22 cellular contexts compared by ENCODE assay signal in genomic region chr2:233198026-233198425, GRCh38. TPM values are rescaled to one million over a fixed set of nuclear protein-coding genes. Genes with fewer than 3 reads are reported as not detected.
A peak's percentile ranks its signal among the peaks of the same experiment; 100 is the strongest.
DNase-seq lines count a peak whose midpoint lies in the region; ATAC-seq and TF ChIP-seq lines count a peak whose summit lies in the region.
"Had no signal": no experiment of that assay in that cellular context is flagged by ENCODE, and none has a peak within 500 bp of the region (broad histone marks: within the 10 kb centered on the region; RNA-seq: fewer than 3 reads in every experiment).

No MANE protein-coding gene starts in this region.

- H3K9me3 Mint-ChIP-seq in CD4-positive, alpha-beta T cell = no peaks in the 10 kb centered on the region
- H3K9me3 Mint-ChIP-seq in activated T-helper 17 cell treated with anti-CD3 and anti-CD28 coated beads, Interleukin-2, amount 50 U/mL, for 72 hours = no peaks in the 10 kb centered on the region
- peaks cover 0 to 3% (median 0%) of the 10 kb centered on the region in 7 donors for H3K9me3 Mint-ChIP-seq in naive B cell
- H3K9me3 Mint-ChIP-seq in stimulated activated memory B cell treated with anti-CD40 and anti-IgM and Interleukin-4, amounts not matched to agents 10 μg/mL and 1 μg/mL and 100 μg/mL, for 72 hours = peaks cover 2% of the 10 kb centered on the region
- H3K9me3 Mint-ChIP-seq in GM23338 = peaks cover 10% of the 10 kb centered on the region
- H3K9me3 Mint-ChIP-seq: CD8-positive, alpha-beta T cell had no signal

- H3K36me3 Mint-ChIP-seq in CD4-positive, alpha-beta T cell (ENCODE audit: low read depth) = peaks cover 95% of the 10 kb centered on the region
- H3K36me3 Mint-ChIP-seq in activated T-helper 17 cell treated with anti-CD3 and anti-CD28 coated beads, Interleukin-2, amount 50 U/mL, for 72 hours (ENCODE audit: low read depth) = peaks cover 96% of the 10 kb centered on the region
- H3K36me3 Mint-ChIP-seq in naive B cell = peaks cover 15 to 35% of the 10 kb centered on the region in 2 donors
- peaks cover 82% of the 10 kb centered on the region for H3K36me3 Mint-ChIP-seq in stimulated activated memory B cell treated with anti-CD40 and anti-IgM and Interleukin-4, amounts not matched to agents 10 μg/mL and 1 μg/mL and 100 μg/mL, for 72 hours
- peaks cover 7% of the 10 kb centered on the region; the same call in 2 of the 3 replicates for H3K36me3 Mint-ChIP-seq in GM23338 (ENCODE audit: low read depth)

- H3K4me3 Mint-ChIP-seq in CD4-positive, alpha-beta T cell = no peak overlapping the region
- no peak overlapping the region for H3K4me3 Mint-ChIP-seq in activated T-helper 17 cell treated with anti-CD3 and anti-CD28 coated beads, Interleukin-2, amount 50 U/mL, for 72 hours
- H3K4me3 Mint-ChIP-seq in naive B cell (peak overlapping the region in 1 of 8 donors; percentile 53), GM23338 (no peak overlapping the region)
- no peak overlapping the region for H3K4me3 Mint-ChIP-seq in stimulated activated memory B cell treated with anti-CD40 and anti-IgM and Interleukin-4, amounts not matched to agents 10 μg/mL and 1 μg/mL and 100 μg/mL, for 72 hours
- H3K4me3 Mint-ChIP-seq: CD8-positive, alpha-beta T cell had no signal

- H4K20me1 ChIP-seq in GM23338 (replicated peaks; ENCODE audit: insufficient read depth) = no peaks in the 10 kb centered on the region

- H3F3A ChIP-seq in GM23338 (replicated peaks; ENCODE audit: low read depth) = no peaks in the 10 kb centered on the region

- CTCF ChIA-PET in CD4-positive, alpha-beta T cell (lab: Charles Lee) = no interaction called here

- H3K4me1 ChIP-seq in GM23338 (ENCODE audit: insufficient read depth) = no peaks in the 10 kb centered on the region
- H3K4me1 ChIP-seq: Caco-2, SJCRH30 had no signal

- H3K9me2 ChIP-seq in GM23338 (ENCODE audit: insufficient read depth) = no peaks in the 10 kb centered on the region

- no peaks in the 10 kb centered on the region for H3K27me3 ChIP-seq in CD4-positive, alpha-beta T cell (ENCODE audit: control insufficient read depth, insufficient read depth, low read length)
- H3K27me3 ChIP-seq in GM23338 (ENCODE audit: insufficient read depth) = no peaks in the 10 kb centered on the region
- H3K27me3 ChIP-seq: BLaER1 treated with 17β-estradiol and CSF1 and Interleukin-3, amounts not matched to agents 10 nM and 100 nM; SJCRH30 had no signal

- H3K79me2 ChIP-seq in GM23338 (replicated peaks; ENCODE audit: insufficient read depth) = no peaks in the 10 kb centered on the region

- H3K27ac ChIP-seq in CD4-positive, alpha-beta T cell (ENCODE audit: low read depth, low read length) = no peak overlapping the region
- H3K27ac ChIP-seq in GM23338 (ENCODE audit: low read depth) = no peak overlapping the region
- H3K27ac ChIP-seq: BLaER1 treated with 17β-estradiol and CSF1 and Interleukin-3, amounts not matched to agents 10 nM and 100 nM; KMS-11; PC-9; SJCRH30 had no signal

- intact Hi-C loops in CD4-positive, alpha-beta T cell (cut with DNase I, micrococcal nuclease) = no loop called here

- no peak for DNase-seq in CD4-positive, alpha-beta T cell
- no peak for DNase-seq in naive B cell
- DNase-seq in stimulated activated CD4-positive, alpha-beta T cell treated with anti-CD3 and anti-CD28 coated beads, Interleukin-2, amount 100 ng/mL, for 48 hours = no peak
- DNase-seq in GM23338 (ENCODE audit: low spot score) = no peak
- DNase-seq: Caco-2; CD8-positive, alpha-beta T cell; IMR-90; NCI-H1048; NCI-H1417; NCI-H1694 treated with DMSO at 0.1 percent for 48 hours; NCI-H2081; NCI-H2227 treated with DMSO at 0.1 percent for 48 hours; NCI-H526 treated with DMSO at 0.1 percent for 48 hours; PC-9; SJCRH30 had no signal

- no peaks in the 10 kb centered on the region for H3K27me3 Mint-ChIP-seq in CD4-positive, alpha-beta T cell
- H3K27me3 Mint-ChIP-seq in activated T-helper 17 cell treated with anti-CD3 and anti-CD28 coated beads, Interleukin-2, amount 50 U/mL, for 72 hours = no peaks in the 10 kb centered on the region
- no peaks in the 10 kb centered on the region for H3K27me3 Mint-ChIP-seq in naive B cell
- no peaks in the 10 kb centered on the region for H3K27me3 Mint-ChIP-seq in stimulated activated memory B cell treated with anti-CD40 and anti-IgM and Interleukin-4, amounts not matched to agents 10 μg/mL and 1 μg/mL and 100 μg/mL, for 72 hours
- H3K27me3 Mint-ChIP-seq in GM23338 (ENCODE audit: insufficient read depth, low read depth, poor library complexity) = peaks cover 5% of the 10 kb centered on the region

- H3K36me3 ChIP-seq in GM23338 (ENCODE audit: insufficient read depth) = no peaks in the 10 kb centered on the region; the same call in 1 of the 2 replicates
- H3K36me3 ChIP-seq: SJCRH30 had no signal

- peak overlapping the region; percentile 59 for H3K27ac Mint-ChIP-seq in CD4-positive, alpha-beta T cell
- peak overlapping the region; percentile 53 for H3K27ac Mint-ChIP-seq in activated T-helper 17 cell treated with anti-CD3 and anti-CD28 coated beads, Interleukin-2, amount 50 U/mL, for 72 hours
- H3K27ac Mint-ChIP-seq in naive B cell (peak overlapping the region in 4 of 6 donors; percentile 5 to 86 (median 52)), GM23338 (no peak overlapping the region)
- peak overlapping the region; percentile 49 for H3K27ac Mint-ChIP-seq in stimulated activated memory B cell treated with anti-CD40 and anti-IgM and Interleukin-4, amounts not matched to agents 10 μg/mL and 1 μg/mL and 100 μg/mL, for 72 hours

- no peak overlapping the region for H2AFZ ChIP-seq in GM23338
- H2AFZ ChIP-seq: PC-9 had no signal

- H3K4me3 ChIP-seq in GM23338 = no peak overlapping the region
- H3K4me3 ChIP-seq: BLaER1 treated with 17β-estradiol and CSF1 and Interleukin-3, amounts not matched to agents 10 nM and 100 nM; PC-9; SJCRH30 had no signal

- H3K4me1 Mint-ChIP-seq in CD4-positive, alpha-beta T cell (ENCODE audit: low read depth) = no peaks in the 10 kb centered on the region
- H3K4me1 Mint-ChIP-seq in activated T-helper 17 cell treated with anti-CD3 and anti-CD28 coated beads, Interleukin-2, amount 50 U/mL, for 72 hours = no peaks in the 10 kb centered on the region
- H3K4me1 Mint-ChIP-seq in naive B cell (peaks cover 26 to 31% (median 31%) of the 10 kb centered on the region in 3 donors), GM23338 (peaks cover 14% of the 10 kb centered on the region)
- peaks cover 69% of the 10 kb centered on the region for H3K4me1 Mint-ChIP-seq in stimulated activated memory B cell treated with anti-CD40 and anti-IgM and Interleukin-4, amounts not matched to agents 10 μg/mL and 1 μg/mL and 100 μg/mL, for 72 hours

- ATAC-seq in CD4-positive, alpha-beta T cell (ENCODE audit: poor library complexity) = no peak
- ATAC-seq in activated T-helper 17 cell treated with anti-CD3 and anti-CD28 coated beads, Interleukin-2, amount 50 U/mL, for 72 hours (replicated peaks) = no peak
- no peak for ATAC-seq in naive B cell (ENCODE audit: low read depth in 2 of 2)
- no peak for ATAC-seq in stimulated activated memory B cell treated with anti-CD40 and anti-IgM and Interleukin-4, amounts not matched to agents 10 μg/mL and 1 μg/mL and 100 μg/mL, for 72 hours
- ATAC-seq in GM23338 = no peak
- no peak for ATAC-seq in GM18867 (IDR thresholded peaks at IDR 0.05; ENCODE audit: unreplicated experiment)
- ATAC-seq: CD8-positive, alpha-beta T cell; Right ventricle myocardium inferior; SK-N-SH treated with all-trans-retinoic acid at 6 μM for 48 hours had no signal

- TF ChIP-seq CTCF in CD4-positive, alpha-beta T cell (IDR thresholded peaks at IDR 0.05) = no peak
- TF ChIP-seq CTCF in GM23338 (conservative IDR thresholded peaks at IDR 0.05; ENCODE audit: low read depth in 2 of 2) = no peak

- H3K4me2 ChIP-seq in GM23338 = no peak overlapping the region
- H3K4me2 ChIP-seq: BLaER1 treated with 17β-estradiol and CSF1 and Interleukin-3, amounts not matched to agents 10 nM and 100 nM; KMS-11; PC-9 had no signal

- POLR2A ChIA-PET in CD4-positive, alpha-beta T cell (lab: Charles Lee) = no interaction called here

- H3K9me3 ChIP-seq in CD4-positive, alpha-beta T cell (ENCODE audit: control insufficient read depth, low read length) = peaks cover 7% of the 10 kb centered on the region
- H3K9me3 ChIP-seq: Caco-2, SJCRH30 had no signal

TF ChIP-seq in GM23338, 12 proteins besides CTCF, POLR2A, EP300 and RAD21 (continues in another document):
- TF ChIP-seq POLR2AphosphoS5 (IDR thresholded peaks at IDR 0.05; ENCODE audit: low read depth) = no peak
- no peak for TF ChIP-seq ZNF114 (CRISPR knock-in tag; IDR thresholded peaks at IDR 0.05)

RNA-seq across cellular contexts. Expression of gene ATG16L1, which starts 53.4 kb away (rescaled TPM):
- 100 to 1,000 TPM; 134 to 135 TPM for total RNA-seq in CD4-positive, alpha-beta T cell
- 10 to 100 TPM; 24.5 to 34.1 TPM for total RNA-seq in activated T-helper 17 cell treated with anti-CD3 and anti-CD28 coated beads, Interleukin-2, amount 50 U/mL, for 72 hours
- polyA plus RNA-seq in naive B cell (ENCODE audit: low read depth in 6 of 6) (10 to 100 TPM in 2 of 6 donors, 1 to 10 TPM in 4; 7.5 to 17.6 (median 9.6) TPM), GM23338 (2016; fragmentation: Nextera tagmentation; extraction: Ambion mirVana) (12.3 and 15.3 TPM in 2 replicates)
- total RNA-seq in GM23338 (2014; rRNA removed; shearing (Covaris generic)) = 31.8 and 37.9 TPM in 2 replicates
